Comparison of ENCODE assay signal across 16 cellular contexts in the genomic region with DNA sequence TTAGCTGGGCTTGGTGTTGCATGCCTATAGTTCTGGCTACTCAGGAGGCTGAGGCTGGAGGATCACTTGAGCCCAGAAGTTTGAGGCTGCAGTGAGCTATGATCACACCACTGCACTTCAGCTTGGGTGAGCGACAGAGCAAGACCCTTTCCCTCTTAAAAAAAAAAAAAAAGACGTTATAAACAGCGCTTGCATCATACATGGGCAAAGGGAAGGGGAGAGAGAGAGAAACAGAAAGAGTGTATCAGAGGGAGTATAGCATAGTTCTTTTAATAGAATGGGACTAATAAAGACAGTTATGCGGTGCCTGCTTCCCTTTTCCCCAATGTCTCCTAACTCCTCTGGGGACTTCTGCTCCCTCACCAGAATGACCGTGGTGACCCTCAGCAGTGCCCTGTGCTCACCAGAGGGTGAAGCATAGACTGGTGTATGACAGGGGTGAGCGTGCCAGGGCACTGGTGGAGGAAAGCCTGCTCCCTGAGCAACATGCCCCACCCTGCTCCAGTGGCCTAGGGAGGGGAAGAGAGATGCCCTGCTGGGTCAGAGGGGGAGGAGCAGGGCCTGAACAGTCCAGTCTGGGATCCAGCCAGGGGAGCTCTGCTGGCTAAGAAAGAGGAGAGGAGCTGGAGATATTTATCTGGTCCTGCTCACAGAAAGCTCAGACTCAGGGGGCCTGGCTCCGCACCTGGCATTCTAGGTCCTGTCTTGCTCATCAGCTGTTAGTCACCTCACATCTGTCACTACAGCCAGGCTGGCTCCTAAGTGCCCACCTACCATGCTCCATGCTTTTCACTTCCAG. TPM values are rescaled to one million over a fixed set of nuclear protein-coding genes. Genes with fewer than 3 reads are reported as not detected.
DNase-seq lines count a peak whose midpoint lies in the region; ATAC-seq, FAIRE-seq and TF ChIP-seq lines count a peak whose summit lies in the region.
"Had no signal": no experiment of that assay in that cellular context is flagged by ENCODE, and none has a peak within 500 bp of the region (broad histone marks: within the 10 kb centered on the region; RNA-seq: fewer than 3 reads in every experiment).

No MANE protein-coding gene starts in this region.

- H3K14ac ChIP-seq in H1 (ENCODE audit: insufficient read length), result no peak overlapping the region

- H2BK15ac ChIP-seq in H1 (ENCODE audit: low read length), result no peak overlapping the region

- no peak overlapping the region for H2AK5ac ChIP-seq in H1 (ENCODE audit: low read depth, low read length)

- H3K9me3 ChIP-seq in H1 (ENCODE audit: insufficient read depth in 2 of 2, low read depth in 1 of 2, low read length in 1 of 2), result no peaks in the 10 kb centered on the region
- H3K9me3 ChIP-seq in vagina, result no peaks in the 10 kb centered on the region
- H3K9me3 ChIP-seq: breast epithelium had no signal

- H2BK20ac ChIP-seq in H1 (ENCODE audit: low read length), result no peak overlapping the region

- H3K23me2 ChIP-seq in H1 (ENCODE audit: low read depth, low read length), result peaks cover 17% of the 10 kb centered on the region

- H3K9ac ChIP-seq in H1 (replicated peaks in 1 of 4; ENCODE audit: extremely low read depth in 1 of 4, low read depth in 3 of 4, low read length in 3 of 4), result no peak overlapping the region

- no peak for TF ChIP-seq RAD21 in H1 (IDR thresholded peaks at IDR 0.05 in 1 of 2, conservative IDR thresholded peaks at IDR 0.05 in 1 of 2; ENCODE audit: low read depth in 2 of 2, low read length in 2 of 2)

- no peak overlapping the region for H2BK5ac ChIP-seq in H1 (ENCODE audit: low read depth, low read length)

- no peaks in the 10 kb centered on the region for H3K79me2 ChIP-seq in H1 (ENCODE audit: control insufficient read depth in 1 of 2, insufficient read depth in 2 of 2, low read length in 2 of 2)

- H3K36me3 ChIP-seq in H1 (ENCODE audit: control insufficient read depth in 2 of 4, insufficient read depth in 4 of 4, low read length in 3 of 4) (no peaks in the 10 kb centered on the region), vagina (no peaks in the 10 kb centered on the region)
- H3K36me3 ChIP-seq: breast epithelium had no signal

- H3K18ac ChIP-seq in H1 (ENCODE audit: extremely low read depth, low read length), result no peak overlapping the region

- H3K27ac ChIP-seq in H1 (ENCODE audit: low read depth, low read length), result no peak overlapping the region
- peak overlapping the region; percentile 2 for H3K27ac ChIP-seq in vagina
- H3K27ac ChIP-seq: breast epithelium had no signal

- H2BK120ac ChIP-seq in H1 (replicated peaks; ENCODE audit: low read depth, low read length), result no peak overlapping the region

- no peak overlapping the region for H4K91ac ChIP-seq in H1 (replicated peaks; ENCODE audit: insufficient read length, low read length)

- H2AFZ ChIP-seq in H1 (ENCODE audit: low read length), result no peak overlapping the region

- no peak overlapping the region for H3K4me3 ChIP-seq in H1 (ENCODE audit: extremely low read depth in 1 of 4, insufficient read depth in 2 of 4, low read depth in 3 of 4, low read length in 4 of 4)
- H3K4me3 ChIP-seq in vagina, result no peak overlapping the region
- H3K4me3 ChIP-seq: breast epithelium, lung had no signal

- H3K4me1 ChIP-seq in H1 (replicated peaks in 1 of 4; ENCODE audit: control insufficient read depth in 3 of 4, insufficient read depth in 4 of 4, low read length in 3 of 4) (peaks cover 0 to 26% (median 21%) of the 10 kb centered on the region in 4 experiments; a peak in 6 of 7 replicates), vagina (peaks cover 32% of the 10 kb centered on the region)

- H4K5ac ChIP-seq in H1 (ENCODE audit: insufficient read length, low read depth, low read length), result no peak overlapping the region

- H3K79me1 ChIP-seq in H1 (ENCODE audit: low read depth, low read length), result no peaks in the 10 kb centered on the region; the same call in 1 of the 2 replicates

- TF ChIP-seq CTCF in H1 (IDR thresholded peaks at IDR 0.05; ENCODE audit: control extremely low read depth in 1 of 3, insufficient read depth in 1 of 3, low read depth in 1 of 3, low read length in 3 of 3) (no peak), vagina (IDR thresholded peaks at IDR 0.05) (no peak)

- POLR2A ChIA-PET in H1 (lab: Charles Lee; ENCODE audit: partially characterized antibody), result interaction anchor here (0.7 to 3.5 kb wide), 4 partner anchors 10 to 32 kb away, joined by 3 to 24 read pairs (median 3); a partner anchor contains a TSS

- peaks cover 0 to 3% of the 10 kb centered on the region in 2 experiments for H4K20me1 ChIP-seq in H1 (replicated peaks in 1 of 2; ENCODE audit: control insufficient read depth in 1 of 2, insufficient read depth in 2 of 2, low read length in 2 of 2)

- peak overlapping the region; percentile 46 for H3K4ac ChIP-seq in H1 (replicated peaks; ENCODE audit: insufficient read length, low read depth, low read length)

- CTCF ChIA-PET in H1 (lab: Charles Lee; ENCODE audit: partially characterized antibody), result interaction anchor here (0.6 to 51.8 kb wide), 17 partner anchors 12 to 553 kb away, joined by 3 to 2176 read pairs (median 5); a partner anchor contains a TSS

- H3K4me2 ChIP-seq in H1 (ENCODE audit: insufficient read depth in 1 of 2, low read depth in 2 of 2, low read length in 2 of 2), result peak overlapping the region in 1 of 2 experiments; percentile 91; a peak in 1 of 4 replicates

- H3K23ac ChIP-seq in H1 (ENCODE audit: insufficient read length), result no peak overlapping the region

- intact Hi-C loops in vagina (cut with DNase I), result no loop called here

- TF ChIP-seq POLR2A in H1 (IDR thresholded peaks at IDR 0.05; ENCODE audit: control extremely low read depth in 1 of 2, low read depth in 2 of 2, low read length in 2 of 2), result no peak
- no peak for TF ChIP-seq POLR2A in vagina (IDR thresholded peaks at IDR 0.05)

- peak overlapping the region; percentile 39; the same call in 1 of the 2 replicates for H2BK12ac ChIP-seq in H1 (ENCODE audit: low read depth, low read length)

- no peak for TF ChIP-seq EP300 in H1 (IDR thresholded peaks at IDR 0.05; ENCODE audit: borderline replicate concordance in 1 of 2, low read depth in 2 of 2, low read length in 2 of 2)

- FAIRE-seq in H1 (lab: Jason Lieb, UNC), result no peak

- peaks cover 1 to 31% (median 26%) of the 10 kb centered on the region in 4 experiments for H3K27me3 ChIP-seq in H1 (replicated peaks in 1 of 4; ENCODE audit: control insufficient read depth in 3 of 4, extremely low read depth in 1 of 4, insufficient read depth in 3 of 4, low read length in 3 of 4)
- H3K27me3 ChIP-seq in vagina, result no peaks in the 10 kb centered on the region
- H3K27me3 ChIP-seq: breast epithelium had no signal

- no peak overlapping the region for H3K56ac ChIP-seq in H1 (replicated peaks; ENCODE audit: insufficient read length, low read depth, low read length)

- DNase-seq in SIG-M5 treated with dmso at 0.1 percent for 504 hours (lab: John Stamatoyannopoulos, UW; ENCODE audit: unreplicated experiment), result peak; percentile 78
- no peak for DNase-seq in SIG-M5 (lab: John Stamatoyannopoulos, UW)
- DNase-seq in MV-4-11 (lab: John Stamatoyannopoulos, UW), result peak; percentile 92
- no peak for DNase-seq in H1 (ENCODE audit: low read depth in 1 of 2, low spot score in 2 of 2)
- no peak for DNase-seq in vagina (ENCODE audit: extremely low spot score in 2 of 2)
- DNase-seq: activated CD8-positive, alpha-beta T cell treated with anti-CD3 and anti-CD28 coated beads, Interleukin-2, amount 10 ng/mL, durations not matched to agents 7 days and 5 days; activated naive CD8-positive, alpha-beta T cell treated with anti-CD3 and anti-CD28 coated beads, Interleukin-2, amount 10 ng/mL, durations not matched to agents 7 days and 5 days; Calu3; immature natural killer cell; naive thymus-derived CD8-positive, alpha-beta T cell; stimulated activated naive CD8-positive, alpha-beta T cell treated with anti-CD3 and anti-CD28 coated beads, Interleukin-15, Interleukin-2, amounts not matched to agents 100 U/mL and 50 U/mL, for 24 hours had no signal

- ATAC-seq in HG03097 (IDR thresholded peaks at IDR 0.05; ENCODE audit: low FRiP score, unreplicated experiment) (no peak), GM21576 (IDR thresholded peaks at IDR 0.05; ENCODE audit: unreplicated experiment) (no peak), GM19397 (IDR thresholded peaks at IDR 0.05; ENCODE audit: unreplicated experiment) (no peak)
- ATAC-seq: activated CD8-positive, alpha-beta T cell treated with anti-CD3 and anti-CD28 coated beads, Interleukin-2, amount 10 ng/mL, durations not matched to agents 7 days and 5 days; naive thymus-derived CD8-positive, alpha-beta T cell; stimulated activated naive CD8-positive, alpha-beta T cell treated with anti-CD3 and anti-CD28 coated beads, Interleukin-15, Interleukin-2, amounts not matched to agents 100 U/mL and 50 U/mL, for 24 hours had no signal

- WGBS in H1 (ENCODE audit: extremely low coverage in 1 of 2, insufficient coverage in 1 of 2, insufficient read length in 1 of 2, insufficient replicate concordance in 2 of 2, low coverage in 1 of 2, low lambda C conversion rate in 2 of 2, missing lambda C conversion rate in 1 of 2), 2 experiments, result 90% methylated on average over 6 of the region's 7 CpGs; no CpG with 5 or more reads in 1 of the 2 experiments

- no peak overlapping the region for H4K8ac ChIP-seq in H1 (ENCODE audit: extremely low read depth, insufficient read depth, low read length)

RNA-seq across cellular contexts. Expression of a gene that starts 2.3 kb away (rescaled TPM):
- total RNA-seq in H1 (2021; fragmentation: NEBNext Ultra II Directional; extraction: Animal tissue kit (Norgen Biotek cat#: 25700)), result 0.88 and 1.1 TPM in 2 replicates
- polyA plus RNA-seq in H1 (2011; rRNA removed), result 1.6 and 1.7 TPM in 2 replicates
- polyA plus RNA-seq in H1 (2011; cell fraction: cytosol; rRNA removed), result 2.2 TPM
- polyA plus RNA-seq in H1 (2011; cell fraction: nucleus; rRNA removed), result 7.2 TPM
- polyA plus RNA-seq in H1 (2012, experiment 1 of 2), result 1.2 to 2.1 TPM (median 1.6 TPM) in 4 replicates
- polyA plus RNA-seq in H1 (2012, experiment 2 of 2), result 1.0 TPM
- 0.97 TPM for polyA plus RNA-seq in H1 (2013, experiment 1 of 2)
- 0.72 TPM for polyA plus RNA-seq in H1 (2013, experiment 2 of 2)
- 0.85 and 1.5 TPM in 2 replicates for polyA minus RNA-seq in H1 (2011; rRNA and poly(A)+ RNA removed)
- 2.6 TPM for polyA minus RNA-seq in H1 (2011; cell fraction: cytosol; rRNA and poly(A)+ RNA removed)
- polyA minus RNA-seq in H1 (2011; cell fraction: nucleus; rRNA and poly(A)+ RNA removed), result 3.9 TPM
- 1.5 TPM for total RNA-seq in vagina

RNA-seq across cellular contexts. Expression of a gene that starts 2.4 kb away (rescaled TPM):
- total RNA-seq in H1 (2021; fragmentation: NEBNext Ultra II Directional; extraction: Animal tissue kit (Norgen Biotek cat#: 25700)), result 2.8 and 3.1 TPM in 2 replicates
- 2.6 and 3.0 TPM in 2 replicates for polyA plus RNA-seq in H1 (2011; rRNA removed)
- 4.4 TPM for polyA plus RNA-seq in H1 (2011; cell fraction: cytosol; rRNA removed)
- polyA plus RNA-seq in H1 (2011; cell fraction: nucleus; rRNA removed), result 7.8 TPM
- polyA plus RNA-seq in H1 (2012, experiment 1 of 2), result 1.7 to 2.2 TPM (median 2.0 TPM) in 4 replicates
- 1.5 TPM for polyA plus RNA-seq in H1 (2012, experiment 2 of 2)
- 2.6 TPM for polyA plus RNA-seq in H1 (2013, experiment 1 of 2)
- 2.5 TPM for polyA plus RNA-seq in H1 (2013, experiment 2 of 2)
- polyA minus RNA-seq in H1 (2011; rRNA and poly(A)+ RNA removed), result 7.1 and 7.3 TPM in 2 replicates
- 0.88 TPM for polyA minus RNA-seq in H1 (2011; cell fraction: cytosol; rRNA and poly(A)+ RNA removed)
- 4.6 TPM for polyA minus RNA-seq in H1 (2011; cell fraction: nucleus; rRNA and poly(A)+ RNA removed)
- 95.0 TPM for total RNA-seq in vagina

RNA-seq across cellular contexts. Expression of a gene that starts 29.0 kb away (rescaled TPM):
- 75.7 and 79.3 TPM in 2 replicates for total RNA-seq in H1 (2021; fragmentation: NEBNext Ultra II Directional; extraction: Animal tissue kit (Norgen Biotek cat#: 25700))
- polyA plus RNA-seq in H1 (2011; rRNA removed), result 99.5 and 161 TPM in 2 replicates
- 84.1 TPM for polyA plus RNA-seq in H1 (2011; cell fraction: cytosol; rRNA removed)
- 198 TPM for polyA plus RNA-seq in H1 (2011; cell fraction: nucleus; rRNA removed)
- polyA plus RNA-seq in H1 (2012, experiment 1 of 2), result 34.9 to 80.3 TPM (median 70.1 TPM) in 4 replicates
- 71.2 TPM for polyA plus RNA-seq in H1 (2012, experiment 2 of 2)
- 61.8 TPM for polyA plus RNA-seq in H1 (2013, experiment 1 of 2)
- polyA plus RNA-seq in H1 (2013, experiment 2 of 2), result 57.5 TPM
- polyA minus RNA-seq in H1 (2011; rRNA and poly(A)+ RNA removed), result 25.8 and 26.7 TPM in 2 replicates
- 45.7 TPM for polyA minus RNA-seq in H1 (2011; cell fraction: cytosol; rRNA and poly(A)+ RNA removed)
- polyA minus RNA-seq in H1 (2011; cell fraction: nucleus; rRNA and poly(A)+ RNA removed), result 51.4 TPM
- 99.4 TPM for total RNA-seq in vagina

RNA-seq across cellular contexts. Expression of a gene that starts 33.1 kb away (rescaled TPM):
- total RNA-seq in H1 (2021; fragmentation: NEBNext Ultra II Directional; extraction: Animal tissue kit (Norgen Biotek cat#: 25700)), result 0.84 and 1.9 TPM in 2 replicates
- polyA plus RNA-seq in H1 (2011; rRNA removed), result 0.65 and 1.1 TPM in 2 replicates
- 0.97 TPM for polyA plus RNA-seq in H1 (2011; cell fraction: cytosol; rRNA removed)
- polyA plus RNA-seq in H1 (2011; cell fraction: nucleus; rRNA removed), result 2.2 TPM
- polyA plus RNA-seq in H1 (2012, experiment 1 of 2), result 0.84 to 1.2 TPM (median 1.1 TPM) in 4 replicates
- polyA plus RNA-seq in H1 (2012, experiment 2 of 2), result 0.28 TPM
- polyA plus RNA-seq in H1 (2013, experiment 1 of 2), result 1.0 TPM
- 1.1 TPM for polyA plus RNA-seq in H1 (2013, experiment 2 of 2)
- polyA minus RNA-seq in H1 (2011; rRNA and poly(A)+ RNA removed), result 0.76 and 1.0 TPM in 2 replicates
- 0.81 TPM for polyA minus RNA-seq in H1 (2011; cell fraction: cytosol; rRNA and poly(A)+ RNA removed)
- 3.6 TPM for polyA minus RNA-seq in H1 (2011; cell fraction: nucleus; rRNA and poly(A)+ RNA removed)
- 4.2 TPM for total RNA-seq in vagina
- total RNA-seq: activated naive CD8-positive, alpha-beta T cell treated with anti-CD3 and anti-CD28 coated beads, Interleukin-2, amount 10 ng/mL, durations not matched to agents 7 days and 5 days; naive thymus-derived CD8-positive, alpha-beta T cell had no signal
- polyA plus RNA-seq: immature natural killer cell; naive thymus-derived CD8-positive, alpha-beta T cell had no signal

RNA-seq across cellular contexts. Expression of a gene that starts 41.3 kb away (rescaled TPM):
- total RNA-seq in H1 (2021; fragmentation: NEBNext Ultra II Directional; extraction: Animal tissue kit (Norgen Biotek cat#: 25700)), result 32.5 and 34.9 TPM in 2 replicates
- polyA plus RNA-seq in H1 (2011; rRNA removed), result 15.4 TPM in 2 replicates
- polyA plus RNA-seq in H1 (2011; cell fraction: cytosol; rRNA removed), result 18.2 TPM
- polyA plus RNA-seq in H1 (2011; cell fraction: nucleus; rRNA removed), result 18.3 TPM
- polyA plus RNA-seq in H1 (2012, experiment 1 of 2), result 27.7 to 35.2 TPM (median 32.6 TPM) in 4 replicates
- polyA plus RNA-seq in H1 (2012, experiment 2 of 2), result 9.5 TPM
- polyA plus RNA-seq in H1 (2013, experiment 1 of 2), result 17.1 TPM
- 16.0 TPM for polyA plus RNA-seq in H1 (2013, experiment 2 of 2)
- 29.8 and 30.7 TPM in 2 replicates for polyA minus RNA-seq in H1 (2011; rRNA and poly(A)+ RNA removed)
- polyA minus RNA-seq in H1 (2011; cell fraction: cytosol; rRNA and poly(A)+ RNA removed), result 8.3 TPM
- polyA minus RNA-seq in H1 (2011; cell fraction: nucleus; rRNA and poly(A)+ RNA removed), result 17.7 TPM
- 5.2 TPM for total RNA-seq in vagina

Comparison
In these comparisons a context has a peak if more than half of its experiments do, and no peak if none do; other contexts are left out.
1. DNase-seq: peak in SIG-M5 treated with dmso at 0.1 percent for 504 hours (single experiment) and MV-4-11 (single experiment); none in SIG-M5 (single experiment), H1 (0 of 2) and vagina (0 of 2).
2. RNA of a gene that starts 2.4 kb away (total RNA-seq): 95.0 TPM in vagina (single experiment); 2.8 to 3.1 TPM in H1; every median in the first group is over 10 times any median in the second.